Comparison of ENCODE assay signal across 1 cellular context in the genomic region with DNA sequence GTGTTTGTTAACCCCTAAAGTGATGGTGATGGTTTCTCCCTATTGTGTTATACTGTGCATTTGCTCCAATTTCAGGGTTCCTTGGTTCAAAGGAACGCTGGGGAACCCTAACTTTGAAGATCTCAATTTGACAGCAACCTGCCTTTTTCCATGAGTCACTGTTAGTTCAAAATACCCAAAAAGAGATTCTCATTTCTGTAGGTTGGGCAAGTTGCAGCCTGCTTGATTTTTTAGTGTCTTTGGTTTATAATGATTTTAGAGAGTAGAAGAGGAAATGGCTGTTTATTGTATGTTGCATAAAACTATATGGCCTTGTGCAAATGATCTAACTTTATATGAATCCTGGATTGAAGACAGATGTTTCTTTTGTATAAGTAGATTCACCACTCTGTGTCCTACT.
TF ChIP-seq lines count a peak whose summit lies in the region.

No MANE protein-coding gene starts in this region.

TF ChIP-seq in IMR-90, 13 proteins besides CTCF, POLR2A, EP300 and RAD21 (continued from another document):
- TF ChIP-seq, protein P1, sequence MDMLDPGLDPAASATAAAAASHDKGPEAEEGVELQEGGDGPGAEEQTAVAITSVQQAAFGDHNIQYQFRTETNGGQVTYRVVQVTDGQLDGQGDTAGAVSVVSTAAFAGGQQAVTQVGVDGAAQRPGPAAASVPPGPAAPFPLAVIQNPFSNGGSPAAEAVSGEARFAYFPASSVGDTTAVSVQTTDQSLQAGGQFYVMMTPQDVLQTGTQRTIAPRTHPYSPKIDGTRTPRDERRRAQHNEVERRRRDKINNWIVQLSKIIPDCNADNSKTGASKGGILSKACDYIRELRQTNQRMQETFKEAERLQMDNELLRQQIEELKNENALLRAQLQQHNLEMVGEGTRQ (IDR thresholded peaks at IDR 0.05; ENCODE audit: low read depth, low read length) = no peak
- no peak for TF ChIP-seq RFX5 (IDR thresholded peaks at IDR 0.05; ENCODE audit: low read depth, low read length)
- no peak for TF ChIP-seq BHLHE40 (IDR thresholded peaks at IDR 0.05; ENCODE audit: low read depth, low read length)
- TF ChIP-seq MAFK (IDR thresholded peaks at IDR 0.05; ENCODE audit: low read depth, low read length) = no peak
- no peak for TF ChIP-seq MAZ (IDR thresholded peaks at IDR 0.05; ENCODE audit: borderline replicate concordance, low read depth, low read length)
- no peak for TF ChIP-seq CHD1 (IDR thresholded peaks at IDR 0.05; ENCODE audit: low read depth, low read length)
- TF ChIP-seq FOS (IDR thresholded peaks at IDR 0.05; ENCODE audit: low read depth, low read length) = no peak
- no peak for TF ChIP-seq SMC3 (IDR thresholded peaks at IDR 0.05; ENCODE audit: low read depth, low read length)
- no peak for TF ChIP-seq RCOR1 (IDR thresholded peaks at IDR 0.05; ENCODE audit: insufficient replicate concordance, low read length)
